ENCODE assay signal across 17 cellular contexts in genomic region chr1:112826217-112826944, GRCh38.
"Had no signal": no experiment of that assay in that cellular context is flagged by ENCODE, and none has a peak within 500 bp of the region (broad histone marks: within the 10 kb centered on the region; RNA-seq: fewer than 3 reads in every experiment).

No MANE protein-coding gene starts in this region.

- ATAC-seq: natural killer cell; psoas muscle; sciatic nerve; stimulated activated memory B cell treated with anti-CD40 and anti-IgM and Interleukin-4, amounts not matched to agents 10 μg/mL and 1 μg/mL and 100 μg/mL, for 72 hours had no signal

- H3K36me3 Mint-ChIP-seq: activated naive CD4-positive, alpha-beta T cell treated with anti-CD3 and anti-CD28 coated beads, Interleukin-2, amount 50 U/mL, for 24 hours; natural killer cell; stimulated activated memory B cell treated with anti-CD40 and anti-IgM and Interleukin-4, amounts not matched to agents 10 μg/mL and 1 μg/mL and 100 μg/mL, for 72 hours had no signal

- H3K27ac Mint-ChIP-seq: activated naive CD4-positive, alpha-beta T cell treated with anti-CD3 and anti-CD28 coated beads, Interleukin-2, amount 50 U/mL, for 24 hours; natural killer cell; stimulated activated memory B cell treated with anti-CD40 and anti-IgM and Interleukin-4, amounts not matched to agents 10 μg/mL and 1 μg/mL and 100 μg/mL, for 72 hours had no signal

- H3K4me1 Mint-ChIP-seq: activated naive CD4-positive, alpha-beta T cell treated with anti-CD3 and anti-CD28 coated beads, Interleukin-2, amount 50 U/mL, for 24 hours; central memory CD8-positive, alpha-beta T cell; stimulated activated memory B cell treated with anti-CD40 and anti-IgM and Interleukin-4, amounts not matched to agents 10 μg/mL and 1 μg/mL and 100 μg/mL, for 72 hours had no signal

- H3K4me1 ChIP-seq: psoas muscle, spleen, tibial artery had no signal

- H3K4me3 ChIP-seq: psoas muscle, spleen, tibial artery had no signal

- H3K9me3 ChIP-seq: psoas muscle, spleen, tibial artery had no signal

- H3K27ac ChIP-seq: psoas muscle, spleen, tibial artery had no signal

- H3K9me3 Mint-ChIP-seq: activated naive CD4-positive, alpha-beta T cell treated with anti-CD3 and anti-CD28 coated beads, Interleukin-2, amount 50 U/mL, for 24 hours; central memory CD8-positive, alpha-beta T cell; natural killer cell had no signal

- H3K4me3 Mint-ChIP-seq: activated naive CD4-positive, alpha-beta T cell treated with anti-CD3 and anti-CD28 coated beads, Interleukin-2, amount 50 U/mL, for 24 hours; central memory CD8-positive, alpha-beta T cell; natural killer cell; stimulated activated memory B cell treated with anti-CD40 and anti-IgM and Interleukin-4, amounts not matched to agents 10 μg/mL and 1 μg/mL and 100 μg/mL, for 72 hours had no signal

- H3K36me3 ChIP-seq: spleen, tibial artery had no signal

- DNase-seq: activated CD4-positive, alpha-beta T cell treated with anti-CD3 and anti-CD28 coated beads, Interleukin-2, amount 50 U/mL, for 4 hours; activated CD4-positive, CD25-positive, alpha-beta regulatory T cell; activated effector memory CD4-positive, alpha-beta T cell treated with Interleukin-2 at 50 U/mL for 16 hours; activated T-cell treated with anti-CD3 and anti-CD28 coated beads, Interleukin-2, amount 50 U/mL, for 1 hour; cortex of kidney; effector memory CD4-positive, alpha-beta T cell; hippocampal formation; natural killer cell; occipital lobe; psoas muscle; spleen; stimulated activated CD4-positive, alpha-beta T cell treated with anti-CD3 and anti-CD28 coated beads, Interleukin-1b, Interleukin-23, amount 100 ng/mL, for 48 hours; tibial artery had no signal

- H3K27me3 ChIP-seq: spleen, tibial artery had no signal
